Comparison of ENCODE assay signal across 2 cellular contexts in the genomic region with DNA sequence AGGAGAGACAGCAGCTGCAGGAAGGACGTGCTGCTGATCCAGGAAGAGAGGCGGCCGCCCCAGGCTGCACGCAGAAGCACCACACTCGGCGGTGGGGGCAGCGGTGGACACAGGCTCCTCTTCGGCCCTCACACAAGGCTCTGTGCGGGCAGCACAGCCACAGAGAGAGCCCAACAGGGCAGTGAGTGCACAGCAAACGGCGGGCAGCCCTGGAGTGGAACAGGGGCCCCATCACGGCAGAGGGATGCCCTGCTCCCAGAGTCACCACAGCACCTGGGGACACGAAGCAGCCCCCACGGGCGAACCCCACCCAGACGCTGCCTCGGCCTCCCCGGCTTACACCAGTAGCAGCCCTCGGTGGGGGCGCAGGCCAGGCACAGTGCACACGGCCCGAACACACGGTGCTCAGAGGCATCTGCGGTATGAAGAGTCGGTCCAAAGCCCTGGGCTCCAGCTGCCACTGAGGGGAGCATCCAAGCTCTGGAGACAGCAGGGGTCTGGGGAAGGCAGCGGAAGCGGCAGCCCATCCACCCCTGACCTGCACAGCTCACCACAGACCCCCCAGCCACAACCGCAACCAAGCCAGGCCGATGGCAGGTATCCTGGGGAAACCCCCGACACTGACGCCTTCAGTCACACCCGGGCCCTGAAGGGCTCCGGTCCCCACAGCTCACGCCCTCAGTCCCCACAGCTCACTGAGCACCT.
TF ChIP-seq lines count a peak whose summit lies in the region.

No MANE protein-coding gene starts in this region.

TF ChIP-seq in SK-N-SH, 30 proteins besides CTCF, POLR2A, EP300 and RAD21:
- no peak for TF ChIP-seq MEF2A (IDR thresholded peaks at IDR 0.05; ENCODE audit: borderline replicate concordance, low read depth)
- TF ChIP-seq FOSL2 (IDR thresholded peaks at IDR 0.05; ENCODE audit: borderline replicate concordance, low read depth): no peak
- TF ChIP-seq SMC3 (IDR thresholded peaks at IDR 0.05; ENCODE audit: low read depth, low read length): no peak
- TF ChIP-seq, protein P1, sequence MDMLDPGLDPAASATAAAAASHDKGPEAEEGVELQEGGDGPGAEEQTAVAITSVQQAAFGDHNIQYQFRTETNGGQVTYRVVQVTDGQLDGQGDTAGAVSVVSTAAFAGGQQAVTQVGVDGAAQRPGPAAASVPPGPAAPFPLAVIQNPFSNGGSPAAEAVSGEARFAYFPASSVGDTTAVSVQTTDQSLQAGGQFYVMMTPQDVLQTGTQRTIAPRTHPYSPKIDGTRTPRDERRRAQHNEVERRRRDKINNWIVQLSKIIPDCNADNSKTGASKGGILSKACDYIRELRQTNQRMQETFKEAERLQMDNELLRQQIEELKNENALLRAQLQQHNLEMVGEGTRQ (IDR thresholded peaks at IDR 0.05; ENCODE audit: borderline replicate concordance, low read depth, low read length): no peak
- TF ChIP-seq POLR2AphosphoS5 (IDR thresholded peaks at IDR 0.05; ENCODE audit: low read depth, low read length): no peak
- TF ChIP-seq EZH2phosphoT487 (IDR thresholded peaks at IDR 0.05; ENCODE audit: borderline replicate concordance, low read depth): no peak
- TF ChIP-seq FOXM1 (IDR thresholded peaks at IDR 0.05; ENCODE audit: low read depth): no peak
- TF ChIP-seq RCOR1 (IDR thresholded peaks at IDR 0.05; ENCODE audit: low read length): no peak
- TF ChIP-seq, protein P2, sequence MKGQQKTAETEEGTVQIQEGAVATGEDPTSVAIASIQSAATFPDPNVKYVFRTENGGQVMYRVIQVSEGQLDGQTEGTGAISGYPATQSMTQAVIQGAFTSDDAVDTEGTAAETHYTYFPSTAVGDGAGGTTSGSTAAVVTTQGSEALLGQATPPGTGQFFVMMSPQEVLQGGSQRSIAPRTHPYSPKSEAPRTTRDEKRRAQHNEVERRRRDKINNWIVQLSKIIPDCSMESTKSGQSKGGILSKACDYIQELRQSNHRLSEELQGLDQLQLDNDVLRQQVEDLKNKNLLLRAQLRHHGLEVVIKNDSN (IDR thresholded peaks at IDR 0.05; ENCODE audit: borderline replicate concordance, low read depth): no peak
- TF ChIP-seq RFX5 (IDR thresholded peaks at IDR 0.05; ENCODE audit: low read length): no peak
- no peak for TF ChIP-seq NRF1 (IDR thresholded peaks at IDR 0.05; ENCODE audit: low read depth, low read length)
- no peak for TF ChIP-seq TEAD4 (IDR thresholded peaks at IDR 0.05; ENCODE audit: borderline replicate concordance, insufficient read depth)
- TF ChIP-seq ELF1 (IDR thresholded peaks at IDR 0.05): no peak
- TF ChIP-seq TCF12 (IDR thresholded peaks at IDR 0.05): no peak
- TF ChIP-seq GABPA (IDR thresholded peaks at IDR 0.05; ENCODE audit: low read depth): no peak
- TF ChIP-seq, protein P3, sequence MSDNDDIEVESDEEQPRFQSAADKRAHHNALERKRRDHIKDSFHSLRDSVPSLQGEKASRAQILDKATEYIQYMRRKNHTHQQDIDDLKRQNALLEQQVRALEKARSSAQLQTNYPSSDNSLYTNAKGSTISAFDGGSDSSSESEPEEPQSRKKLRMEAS (IDR thresholded peaks at IDR 0.05; ENCODE audit: low read depth): no peak
- TF ChIP-seq TAF1 (IDR thresholded peaks at IDR 0.05; ENCODE audit: borderline replicate concordance, low read depth, low read length): no peak
- no peak for TF ChIP-seq FOXJ3 (CRISPR knock-in tag; IDR thresholded peaks at IDR 0.05)

TF ChIP-seq in SK-N-SH treated with all-trans-retinoic acid at 6 μM for 48 hours, 23 proteins besides CTCF, POLR2A, EP300 and RAD21:
- TF ChIP-seq, protein P4, sequence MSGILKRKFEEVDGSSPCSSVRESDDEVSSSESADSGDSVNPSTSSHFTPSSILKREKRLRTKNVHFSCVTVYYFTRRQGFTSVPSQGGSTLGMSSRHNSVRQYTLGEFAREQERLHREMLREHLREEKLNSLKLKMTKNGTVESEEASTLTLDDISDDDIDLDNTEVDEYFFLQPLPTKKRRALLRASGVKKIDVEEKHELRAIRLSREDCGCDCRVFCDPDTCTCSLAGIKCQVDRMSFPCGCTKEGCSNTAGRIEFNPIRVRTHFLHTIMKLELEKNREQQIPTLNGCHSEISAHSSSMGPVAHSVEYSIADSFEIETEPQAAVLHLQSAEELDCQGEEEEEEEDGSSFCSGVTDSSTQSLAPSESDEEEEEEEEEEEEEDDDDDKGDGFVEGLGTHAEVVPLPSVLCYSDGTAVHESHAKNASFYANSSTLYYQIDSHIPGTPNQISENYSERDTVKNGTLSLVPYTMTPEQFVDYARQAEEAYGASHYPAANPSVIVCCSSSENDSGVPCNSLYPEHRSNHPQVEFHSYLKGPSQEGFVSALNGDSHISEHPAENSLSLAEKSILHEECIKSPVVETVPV (CRISPR knock-in tag; IDR thresholded peaks at IDR 0.05): no peak
- TF ChIP-seq OSR1 (CRISPR knock-in tag; IDR thresholded peaks at IDR 0.05) (no peak), GLIS3 (CRISPR knock-in tag; IDR thresholded peaks at IDR 0.05) (no peak), BACH2 (CRISPR knock-in tag; IDR thresholded peaks at IDR 0.05; ENCODE audit: borderline replicate concordance) (no peak)
- TF ChIP-seq, protein P5, sequence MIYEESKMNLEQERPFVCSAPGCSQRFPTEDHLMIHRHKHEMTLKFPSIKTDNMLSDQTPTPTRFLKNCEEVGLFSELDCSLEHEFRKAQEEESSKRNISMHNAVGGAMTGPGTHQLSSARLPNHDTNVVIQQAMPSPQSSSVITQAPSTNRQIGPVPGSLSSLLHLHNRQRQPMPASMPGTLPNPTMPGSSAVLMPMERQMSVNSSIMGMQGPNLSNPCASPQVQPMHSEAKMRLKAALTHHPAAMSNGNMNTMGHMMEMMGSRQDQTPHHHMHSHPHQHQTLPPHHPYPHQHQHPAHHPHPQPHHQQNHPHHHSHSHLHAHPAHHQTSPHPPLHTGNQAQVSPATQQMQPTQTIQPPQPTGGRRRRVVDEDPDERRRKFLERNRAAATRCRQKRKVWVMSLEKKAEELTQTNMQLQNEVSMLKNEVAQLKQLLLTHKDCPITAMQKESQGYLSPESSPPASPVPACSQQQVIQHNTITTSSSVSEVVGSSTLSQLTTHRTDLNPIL (CRISPR knock-in tag; IDR thresholded peaks at IDR 0.05; ENCODE audit: low read depth): no peak
